8 cellular contexts compared by ENCODE assay signal in the genomic region with DNA sequence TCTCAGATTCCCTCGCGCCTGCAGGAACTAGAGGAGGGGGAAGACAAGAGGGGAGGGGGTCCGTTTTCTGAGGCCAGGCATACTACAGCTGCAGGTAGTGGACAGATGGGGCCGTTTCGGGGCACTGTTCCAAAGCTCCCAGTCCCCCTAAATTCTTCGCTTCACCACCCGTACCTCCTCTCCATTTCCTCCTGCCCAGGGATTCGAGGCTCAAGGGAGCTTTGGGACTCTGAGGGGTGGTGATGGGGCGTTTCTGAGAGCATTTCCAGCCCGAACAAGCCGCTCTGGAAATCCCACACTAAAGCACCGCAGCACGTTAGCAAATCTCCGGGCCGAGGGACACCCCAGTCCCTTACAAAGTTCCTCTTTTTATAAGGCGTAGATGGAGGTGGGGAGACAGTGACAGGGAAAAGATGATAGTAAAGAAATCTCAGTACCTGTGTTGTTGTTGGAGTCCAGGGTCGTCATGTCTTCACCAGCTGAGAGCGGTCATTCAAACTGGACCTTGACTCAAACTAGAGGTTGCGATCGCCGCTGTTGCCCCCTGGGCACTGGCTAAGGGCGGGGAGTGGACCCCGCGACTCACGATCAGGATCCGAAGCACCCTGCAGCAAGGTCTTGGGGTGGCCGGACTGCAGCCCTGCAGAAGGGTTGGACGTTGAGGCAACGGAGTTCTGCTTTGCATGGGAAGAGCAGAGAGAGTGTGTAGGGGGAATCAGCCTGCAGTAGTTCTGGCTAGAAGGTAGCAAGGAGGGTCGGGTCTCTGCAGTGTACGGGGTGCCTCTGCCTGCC. TPM values are rescaled to one million over a fixed set of nuclear protein-coding genes. Genes with fewer than 3 reads are reported as not detected.
DNase-seq lines count a peak whose midpoint lies in the region; ATAC-seq, FAIRE-seq and TF ChIP-seq lines count a peak whose summit lies in the region.

No MANE protein-coding gene starts in this region.

- peak; percentile 66 for DNase-seq in Calu3
- DNase-seq in MV-4-11 (lab: John Stamatoyannopoulos, UW) = peak; percentile 50
- DNase-seq in coronary artery (ENCODE audit: low spot score) = no peak
- DNase-seq in GM12891 (ENCODE audit: insufficient read length, low spot score) = no peak
- DNase-seq in iPS-NIHi11 (ENCODE audit: low spot score) = no peak

- H3K27me3 ChIP-seq in mucosa of rectum (ENCODE audit: control insufficient read depth in 2 of 2, insufficient read depth in 2 of 2, low read length in 2 of 2) = no peaks in the 10 kb centered on the region

- TSS peak; percentile 88 for BruUV-seq in Calu3 (replicated peaks; lab: Mats Ljungman, UMichigan)

- H3K4me1 Mint-ChIP-seq in Calu3 (ENCODE audit: low read depth, unreplicated experiment) = peaks cover 80% of the 10 kb centered on the region

- FAIRE-seq in GM12891 (lab: Jason Lieb, UNC) = no peak

- CTCF ChIA-PET in Calu3 (lab: Charles Lee) = interaction anchor here (0.5 to 16.6 kb wide), 103 partner anchors 10 to 1502 kb away, joined by 3 to 1006 read pairs (median 5); partner anchors contain the start of genes CASC3, CDC6, CSF3 and IKZF3

- TF ChIP-seq POLR2A in GM12891 (IDR thresholded peaks at IDR 0.05; ENCODE audit: low read depth, low read length) = no peak

- H3K9me3 ChIP-seq in mucosa of rectum (ENCODE audit: control insufficient read depth in 2 of 2, low read length in 2 of 2) = no peaks in the 10 kb centered on the region

- H3K27me3 Mint-ChIP-seq in Calu3 (ENCODE audit: unreplicated experiment) = no peaks in the 10 kb centered on the region

- intact Hi-C loops in Calu3 (cut with micrococcal nuclease; ENCODE audit: unreplicated experiment) = loop anchor here (1.0 to 5.0 kb wide), 3 partner anchors 120 to 483 kb away; partner anchors contain the start of gene PSMD3

- H3K9me3 Mint-ChIP-seq in Calu3 (ENCODE audit: low read depth, unreplicated experiment) = no peaks in the 10 kb centered on the region

- H3K36me3 ChIP-seq in mucosa of rectum (ENCODE audit: control insufficient read depth in 2 of 2, insufficient read depth in 2 of 2, low read length in 2 of 2) = peaks cover 22 to 23% of the 10 kb centered on the region in 2 donors

- peak overlapping the region; percentile 80 for H3K4me3 Mint-ChIP-seq in Calu3 (ENCODE audit: low read depth, unreplicated experiment)

- ATAC-seq in HG03108 (IDR thresholded peaks at IDR 0.05; ENCODE audit: unreplicated experiment) (no peak), HG03460 (IDR thresholded peaks at IDR 0.05; ENCODE audit: unreplicated experiment) (no peak)

- H3K27ac Mint-ChIP-seq in Calu3 (ENCODE audit: unreplicated experiment) = peak overlapping the region; percentile 85

- TF ChIP-seq CTCF in Calu3 (IDR thresholded peaks at IDR 0.05; ENCODE audit: unreplicated experiment) (no peak), coronary artery (IDR thresholded peaks at IDR 0.05) (no peak)

- peak overlapping the region; percentile 76 to 95 for H3K9ac ChIP-seq in mucosa of rectum (ENCODE audit: low read depth in 1 of 2, low read length in 2 of 2)

- peaks cover 79 to 84% of the 10 kb centered on the region in 2 donors for H3K4me1 ChIP-seq in mucosa of rectum (ENCODE audit: control insufficient read depth in 2 of 2, insufficient read depth in 2 of 2, low read length in 2 of 2)

- peaks cover 71% of the 10 kb centered on the region for H3K36me3 Mint-ChIP-seq in Calu3 (ENCODE audit: insufficient read depth, unreplicated experiment)

- H3K4me3 ChIP-seq in coronary artery (peak overlapping the region; percentile 83), mucosa of rectum (ENCODE audit: low read length in 2 of 2) (peak overlapping the region; percentile 79 to 98)

- peak overlapping the region; percentile 89 to 96 for H3K27ac ChIP-seq in coronary artery
- peak overlapping the region; percentile 90 to 97 for H3K27ac ChIP-seq in mucosa of rectum (ENCODE audit: low read depth in 2 of 2, low read length in 2 of 2)

TF ChIP-seq in GM12891, 5 proteins besides CTCF, POLR2A, EP300 and RAD21:
- no peak for TF ChIP-seq TAF1 (IDR thresholded peaks at IDR 0.05; ENCODE audit: low read depth, low read length)
- no peak for TF ChIP-seq PAX5 (IDR thresholded peaks at IDR 0.05; ENCODE audit: insufficient read depth, low read length, severe bottlenecking)
- TF ChIP-seq POU2F2 (IDR thresholded peaks at IDR 0.05; ENCODE audit: low read depth, low read length) = no peak
- no peak for TF ChIP-seq POLR2AphosphoS5 (IDR thresholded peaks at IDR 0.05; ENCODE audit: low read depth, low read length)
- TF ChIP-seq SPI1 (IDR thresholded peaks at IDR 0.05; ENCODE audit: low read depth, low read length) = no peak

RNA-seq across cellular contexts. Expression of gene NR1D1, which starts 0.6 kb away (rescaled TPM):
- total RNA-seq in Calu3 (2022) = 35.0 and 36.4 TPM in 2 replicates
- polyA plus RNA-seq in GM12891 (2012; ENCODE audit: low read depth, missing spikeins) = 1.6 TPM

RNA-seq across cellular contexts. Expression of gene MSL1, which starts 21.9 kb away (rescaled TPM):
- total RNA-seq in Calu3 (2022) = 505 and 524 TPM in 2 replicates
- 42.1 TPM for polyA plus RNA-seq in GM12891 (2012; ENCODE audit: low read depth, missing spikeins)

RNA-seq across cellular contexts. Expression of gene THRA, which starts 37.1 kb away (rescaled TPM):
- total RNA-seq in Calu3 (2022) = 107 and 133 TPM in 2 replicates
- polyA plus RNA-seq in GM12891 (2012; ENCODE audit: low read depth, missing spikeins) = 1.9 TPM

RNA-seq across cellular contexts. Expression of gene CASC3, which starts 40.5 kb away (rescaled TPM):
- 541 and 621 TPM in 2 replicates for total RNA-seq in Calu3 (2022)
- 34.8 TPM for polyA plus RNA-seq in GM12891 (2012; ENCODE audit: low read depth, missing spikeins)

RNA-seq across cellular contexts. Expression of gene MED24, which starts 45.6 kb away (rescaled TPM):
- total RNA-seq in Calu3 (2022) = 679 and 725 TPM in 2 replicates
- polyA plus RNA-seq in GM12891 (2012; ENCODE audit: low read depth, missing spikeins) = 41.6 TPM

Comparison
In these comparisons a context has a peak if more than half of its experiments do, and no peak if none do; other contexts are left out.
1. DNase-seq: peak in Calu3 (single experiment) and MV-4-11 (single experiment); none in coronary artery (single experiment), GM12891 (single experiment) and iPS-NIHi11 (single experiment).